Comparison of ENCODE assay signal across 8 cellular contexts in genomic region chr5:90783460-90784333, GRCh38.
DNase-seq lines count a peak whose midpoint lies in the region; ATAC-seq, FAIRE-seq and TF ChIP-seq lines count a peak whose summit lies in the region.

No MANE protein-coding gene starts in this region.

- H3K36me3 ChIP-seq in OCI-LY7 (ENCODE audit: insufficient read depth, low read length): no peaks in the 10 kb centered on the region
- H3K36me3 ChIP-seq in esophagus squamous epithelium: no peaks in the 10 kb centered on the region
- H3K36me3 ChIP-seq in neural cell (ENCODE audit: insufficient read depth, low read length): no peaks in the 10 kb centered on the region

- intact Hi-C loops in OCI-LY7 (cut with micrococcal nuclease; ENCODE audit: unreplicated experiment): loop anchor here (1.0 to 10.0 kb wide), 3 partner anchors 75 to 519 kb away; no protein-coding TSS in a partner anchor
- intact Hi-C loops in esophagus squamous epithelium (cut with DNase I): loop anchor here (10.0 kb wide), 1 partner anchor 349 kb away; no protein-coding TSS in a partner anchor

- POLR2A ChIA-PET in OCI-LY7 (lab: Charles Lee): interaction anchor here (0.6 kb wide), 1 partner anchor 14 kb away, joined by 3 read pairs; no protein-coding TSS in a partner anchor

- TF ChIP-seq CTCF in D721Med (IDR thresholded peaks at IDR 0.05; ENCODE audit: insufficient read depth, missing control alignments): peak; percentile 93
- TF ChIP-seq CTCF in OCI-LY7 (conservative IDR thresholded peaks at IDR 0.05; ENCODE audit: low read length): peak; percentile 95
- peak; percentile 55 to 82 (median 70) for TF ChIP-seq CTCF in esophagus squamous epithelium (IDR thresholded peaks at IDR 0.05)
- peak; percentile 91 for TF ChIP-seq CTCF in neural cell (IDR thresholded peaks at IDR 0.05; ENCODE audit: poor library complexity, severe bottlenecking)

- H3K27ac ChIP-seq in OCI-LY7 (ENCODE audit: low read depth, low read length, poor library complexity, severe bottlenecking) (no peak overlapping the region), esophagus squamous epithelium (no peak overlapping the region), neural cell (ENCODE audit: low read length) (no peak overlapping the region)

- CTCF ChIA-PET in OCI-LY7 (lab: Charles Lee; ENCODE audit: unreplicated experiment): no interaction called here

- H4K20me1 ChIP-seq in OCI-LY7 (ENCODE audit: insufficient read depth, low read length): no peaks in the 10 kb centered on the region
- H4K20me1 ChIP-seq in neural cell (ENCODE audit: insufficient read depth): no peaks in the 10 kb centered on the region

- no peak for TF ChIP-seq EP300 in neural cell (conservative IDR thresholded peaks at IDR 0.05; ENCODE audit: poor library complexity, severe bottlenecking)

- WGBS in esophagus squamous epithelium, 2 donors: 20% methylated on average over 4 of the region's 4 CpGs

- H3K9me3 ChIP-seq in OCI-LY7 (ENCODE audit: low read length): no peaks in the 10 kb centered on the region
- H3K9me3 ChIP-seq in esophagus squamous epithelium: no peaks in the 10 kb centered on the region
- no peaks in the 10 kb centered on the region for H3K9me3 ChIP-seq in neural cell (ENCODE audit: low read length)

- BruUV-seq in OCI-LY7 (replicated peaks; lab: Mats Ljungman, UMichigan): no TSS peak

- H3K4me2 ChIP-seq in OCI-LY7 (ENCODE audit: low read length) (no peak overlapping the region), neural cell (ENCODE audit: low read length) (no peak overlapping the region)

- peak; percentile 92 for TF ChIP-seq RAD21 in neural cell (conservative IDR thresholded peaks at IDR 0.05)

- DNase-seq in D721Med (ENCODE audit: insufficient read length, low spot score) (no peak), HPDE6-E6E7 (ENCODE audit: extremely low spot score) (peak; percentile 26), OCI-LY7 (ENCODE audit: low spot score) (peak; percentile 59), activated T-cell treated with anti-CD3 and anti-CD28 coated beads for 1 hour (ENCODE audit: low read depth) (peak; percentile 62), esophagus squamous epithelium (lab: John Stamatoyannopoulos, UW) (no peak), stromal cell of bone marrow (ENCODE audit: low read depth) (peak; percentile 49)

- H3K79me2 ChIP-seq in OCI-LY7 (ENCODE audit: insufficient read depth, low read depth, low read length) (no peaks in the 10 kb centered on the region), neural cell (replicated peaks; ENCODE audit: insufficient read depth, low read length) (no peaks in the 10 kb centered on the region)

- ATAC-seq in GM21381 (IDR thresholded peaks at IDR 0.05; ENCODE audit: unreplicated experiment): peak; percentile 95

- no peak overlapping the region for H3K9ac ChIP-seq in neural cell (ENCODE audit: low read length)

- no peaks in the 10 kb centered on the region for H3F3A ChIP-seq in neural cell (ENCODE audit: insufficient read depth, low read length, poor library complexity, severe bottlenecking)

- FAIRE-seq in D721Med (lab: Jason Lieb, UNC): no peak

- no peak overlapping the region for H2AFZ ChIP-seq in OCI-LY7 (ENCODE audit: low read length)
- H2AFZ ChIP-seq in neural cell (ENCODE audit: low read depth, low read length): no peak overlapping the region

- H3K9me2 ChIP-seq in OCI-LY7 (ENCODE audit: insufficient read depth, low read length) (no peaks in the 10 kb centered on the region), neural cell (ENCODE audit: insufficient read depth, low read length) (no peaks in the 10 kb centered on the region)

- H3K4me3 ChIP-seq in OCI-LY7 (ENCODE audit: low read depth, low read length, poor library complexity, severe bottlenecking): no peak overlapping the region
- no peak overlapping the region for H3K4me3 ChIP-seq in esophagus squamous epithelium
- no peak overlapping the region for H3K4me3 ChIP-seq in neural cell (ENCODE audit: low read length)

- no peaks in the 10 kb centered on the region for H3K27me3 ChIP-seq in esophagus squamous epithelium
- no peaks in the 10 kb centered on the region for H3K27me3 ChIP-seq in neural cell (ENCODE audit: insufficient read depth, low read depth, low read length)

- H3K4me1 ChIP-seq in OCI-LY7 (ENCODE audit: insufficient read depth, low read length, poor library complexity, severe bottlenecking) (no peaks in the 10 kb centered on the region), esophagus squamous epithelium (no peaks in the 10 kb centered on the region)

- no peak for TF ChIP-seq POLR2A in esophagus squamous epithelium (IDR thresholded peaks at IDR 0.05)

TF ChIP-seq in neural cell, 6 proteins besides CTCF, POLR2A, EP300 and RAD21:
- TF ChIP-seq EZH2 (IDR thresholded peaks at IDR 0.05; ENCODE audit: borderline replicate concordance, insufficient read depth, low read length, poor library complexity, severe bottlenecking): no peak
- TF ChIP-seq SMC3 (conservative IDR thresholded peaks at IDR 0.05; ENCODE audit: poor library complexity): peak; percentile 84
- no peak for TF ChIP-seq TAF1 (IDR thresholded peaks at IDR 0.05; ENCODE audit: low read depth)

Comparison
In these comparisons a context has a peak if more than half of its experiments do, and no peak if none do; other contexts are left out.
1. DNase-seq: peak in HPDE6-E6E7 (single experiment), OCI-LY7 (single experiment), activated T-cell treated with anti-CD3 and anti-CD28 coated beads for 1 hour (single experiment) and stromal cell of bone marrow (single experiment); none in D721Med (single experiment) and esophagus squamous epithelium (single experiment).
2. Peak in every context shown above with its lines, with median percentiles within 50 percentile points of each other: CTCF ChIP-seq.